8 cellular contexts compared by ENCODE assay signal in the genomic region with DNA sequence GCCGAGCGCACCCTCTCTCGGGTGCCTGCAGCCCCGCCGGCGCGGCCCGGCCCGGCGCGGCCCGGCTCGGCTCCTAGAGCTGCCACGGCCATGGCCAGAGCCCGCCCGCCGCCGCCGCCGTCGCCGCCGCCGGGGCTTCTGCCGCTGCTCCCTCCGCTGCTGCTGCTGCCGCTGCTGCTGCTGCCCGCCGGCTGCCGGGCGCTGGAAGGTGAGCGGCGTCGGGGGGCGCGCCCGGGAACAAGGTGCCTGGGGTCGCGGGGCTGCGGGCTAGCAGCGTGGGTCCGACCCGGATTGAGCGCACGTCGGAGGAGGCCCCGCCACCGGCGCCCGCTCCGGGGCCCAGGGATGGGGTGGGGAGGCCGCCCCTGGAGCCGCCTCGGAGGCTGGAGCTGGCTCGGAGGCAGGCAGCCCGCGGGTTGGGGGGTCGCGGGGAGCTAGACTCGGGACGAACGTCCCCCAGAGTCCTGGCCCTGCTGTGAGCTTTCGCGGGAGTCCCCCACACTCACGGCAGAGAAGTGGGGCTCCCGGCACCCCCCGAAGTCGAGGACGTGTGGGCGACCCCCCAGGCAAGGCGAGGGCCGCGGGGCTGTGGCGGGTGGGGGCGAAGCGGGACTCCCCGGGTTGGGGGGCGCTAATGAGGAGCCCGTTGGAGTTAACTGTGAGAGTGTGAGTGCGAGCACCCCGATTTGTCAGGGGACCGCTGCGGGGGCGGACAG. TPM values are rescaled to one million over a fixed set of nuclear protein-coding genes. Genes with fewer than 3 reads are reported as not detected.
A peak's percentile ranks its signal among the peaks of the same experiment; 100 is the strongest.
DNase-seq lines count a peak whose midpoint lies in the region; ATAC-seq and TF ChIP-seq lines count a peak whose summit lies in the region.

No MANE protein-coding gene starts in this region.

- H3K4me3 ChIP-seq in dorsolateral prefrontal cortex (peak overlapping the region; percentile 48 to 81 (median 70)), mucosa of rectum (ENCODE audit: low read length in 2 of 2) (peak overlapping the region; percentile 70 to 75), aorta (ENCODE audit: low read length in 2 of 2) (peak overlapping the region; percentile 63 to 69)

- H3K36me3 ChIP-seq in mucosa of rectum (ENCODE audit: control insufficient read depth in 2 of 2, insufficient read depth in 2 of 2, low read length in 2 of 2) (peaks cover 0 to 1% of the 10 kb centered on the region in 2 donors), aorta (ENCODE audit: control insufficient read depth in 1 of 2, insufficient read depth in 2 of 2, low read length in 1 of 2) (no peaks in the 10 kb centered on the region)

- H3K27me3 ChIP-seq in dorsolateral prefrontal cortex (no peaks in the 10 kb centered on the region), mucosa of rectum (ENCODE audit: control insufficient read depth in 2 of 2, insufficient read depth in 2 of 2, low read length in 2 of 2) (peaks cover 0 to 2% of the 10 kb centered on the region in 2 donors), aorta (ENCODE audit: control insufficient read depth in 1 of 2, insufficient read depth in 2 of 2, low read length in 1 of 2) (no peaks in the 10 kb centered on the region)

- WGBS in aorta, 2 donors = 2% methylated on average over 67 to 84 of the region's 84 CpGs

- peaks cover 57 to 63% of the 10 kb centered on the region in 2 donors for H3K4me1 ChIP-seq in mucosa of rectum (ENCODE audit: control insufficient read depth in 2 of 2, insufficient read depth in 2 of 2, low read length in 2 of 2)
- no peaks in the 10 kb centered on the region for H3K4me1 ChIP-seq in aorta (ENCODE audit: control insufficient read depth in 1 of 2, insufficient read depth in 2 of 2, low read length in 2 of 2)

- intact Hi-C loops in dorsolateral prefrontal cortex (cut with DNase I) = no loop called here
- intact Hi-C loops in aorta (cut with DNase I) = no loop called here

- H3K27ac ChIP-seq in dorsolateral prefrontal cortex (peak overlapping the region in 45 of 59 donors; percentile 12 to 90 (median 61)), mucosa of rectum (ENCODE audit: low read depth in 2 of 2, low read length in 2 of 2) (peak overlapping the region; percentile 35), aorta (ENCODE audit: low read depth in 1 of 2, low read length in 2 of 2) (no peak overlapping the region)

- ATAC-seq in aorta (ENCODE audit: low FRiP score) (peak; percentile 23), GM21360 (IDR thresholded peaks at IDR 0.05; ENCODE audit: unreplicated experiment) (no peak)

- peak overlapping the region in 1 of 2 donors; percentile 68 for H3K9ac ChIP-seq in mucosa of rectum (ENCODE audit: low read depth in 1 of 2, low read length in 2 of 2)

- TF ChIP-seq CTCF in dorsolateral prefrontal cortex (IDR thresholded peaks at IDR 0.05 in 54 of 56, conservative IDR thresholded peaks at IDR 0.05 in 2 of 56; ENCODE audit: low read depth in 1 of 56, partially characterized antibody in 56 of 56) = no peak

- no peaks in the 10 kb centered on the region for H3K9me3 ChIP-seq in mucosa of rectum (ENCODE audit: control insufficient read depth in 2 of 2, low read length in 2 of 2)
- no peaks in the 10 kb centered on the region for H3K9me3 ChIP-seq in aorta (ENCODE audit: control insufficient read depth, low read length)

- DNase-seq in stimulated activated CD4-positive, alpha-beta T cell treated with anti-CD3 and anti-CD28 coated beads, Interleukin-15, amount 100 ng/mL, for 24 hours = peak; percentile 29
- DNase-seq in stimulated activated CD4-positive, alpha-beta T cell treated with anti-CD3 and anti-CD28 coated beads, Interleukin-12 subunit alpha, Interleukin-12 subunit beta, amount 100 ng/mL, for 4 hours = no peak
- DNase-seq in dorsolateral prefrontal cortex = peak in 1 of 10 donors; percentile 52
- DNase-seq in aorta = peak in 1 of 2 donors; percentile 55
- DNase-seq in nucleus accumbens (lab: John Stamatoyannopoulos, UW) = no peak
- DNase-seq in activated CD4-positive, CD25-positive, alpha-beta regulatory T cell treated with anti-CD3 and anti-CD28 coated beads, Interleukin-2, amount 50 U/mL, for 72 hours = no peak

RNA-seq across cellular contexts. Expression of gene EPHB3, which starts 0.7 kb away (rescaled TPM):
- total RNA-seq in dorsolateral prefrontal cortex (10 to 100 TPM in 9 of 120 experiments, 1 to 10 TPM in 111; 3.4 to 13.0 (median 7.1) TPM), aorta (1 to 10 TPM; 2.8 to 9.0 TPM)
- 1 to 10 TPM in 1 of 2 donors, under 1 TPM in 1; 0.50 to 3.9 TPM for polyA plus RNA-seq in aorta

Comparison
In these comparisons a context has a peak if more than half of its experiments do, and no peak if none do; other contexts are left out.
1. H3K27ac ChIP-seq: peak in dorsolateral prefrontal cortex (45 of 59) and mucosa of rectum (2 of 2); none in aorta (0 of 2).
2. Peak in every context shown above with its lines, with median percentiles within 50 percentile points of each other: H3K4me3 ChIP-seq.